ENCODE assay signal across 8 cellular contexts in genomic region chr2:222304737-222305509, GRCh38. TPM values are rescaled to one million over a fixed set of nuclear protein-coding genes. Genes with fewer than 3 reads are reported as not detected.
A peak's percentile ranks its signal among the peaks of the same experiment; 100 is the strongest.
DNase-seq lines count a peak whose midpoint lies in the region; ATAC-seq and TF ChIP-seq lines count a peak whose summit lies in the region.

No MANE protein-coding gene starts in this region.

- DNase-seq in A673 (ENCODE audit: low spot score) (peak; percentile 69), memory B cell (ENCODE audit: low spot score in 2 of 2) (no peak), NCI-H345 treated with DMSO at 0.1 percent for 48 hours (lab: John Stamatoyannopoulos, UW; ENCODE audit: unreplicated experiment) (no peak), HPDE6-E6E7 (ENCODE audit: extremely low spot score) (no peak)
- no peak for DNase-seq in activated naive CD8-positive, alpha-beta T cell treated with anti-CD3 and anti-CD28 coated beads for 36 hours

- ATAC-seq in GM21717 (IDR thresholded peaks at IDR 0.05; ENCODE audit: unreplicated experiment) (peak; percentile 35), memory B cell (ENCODE audit: low read depth) (peak; percentile 44), HG02981 (IDR thresholded peaks at IDR 0.05; ENCODE audit: unreplicated experiment) (no peak), GM21526 (IDR thresholded peaks at IDR 0.05; ENCODE audit: low FRiP score, unreplicated experiment) (no peak)

- H3K27ac ChIP-seq in A673 (ENCODE audit: low read depth, low read length, poor library complexity, severe bottlenecking): peak overlapping the region; percentile 57

- no TSS peak for BruUV-seq in A673 (replicated peaks; lab: Mats Ljungman, UMichigan)

- H3K4me3 ChIP-seq in A673 (ENCODE audit: low read depth, low read length, poor library complexity, severe bottlenecking): peak overlapping the region; percentile 41

- POLR2A ChIA-PET in A673 (lab: Charles Lee; ENCODE audit: low non-redundant PET): no interaction called here

- peaks cover 100% of the 10 kb centered on the region for H3K27me3 Mint-ChIP-seq in activated naive CD8-positive, alpha-beta T cell treated with anti-CD3 and anti-CD28 coated beads for 36 hours
- peaks cover 44% of the 10 kb centered on the region for H3K27me3 Mint-ChIP-seq in memory B cell

- H3K4me1 ChIP-seq in A673 (ENCODE audit: insufficient read depth, low read length, poor library complexity, severe bottlenecking): peaks cover 32% of the 10 kb centered on the region

- no peaks in the 10 kb centered on the region for H3K9me3 ChIP-seq in A673 (ENCODE audit: low read depth, low read length, poor library complexity, severe bottlenecking)

- H3K4me1 Mint-ChIP-seq in activated naive CD8-positive, alpha-beta T cell treated with anti-CD3 and anti-CD28 coated beads for 36 hours: peaks cover 23% of the 10 kb centered on the region
- peaks cover 24% of the 10 kb centered on the region for H3K4me1 Mint-ChIP-seq in memory B cell

- peaks cover 9% of the 10 kb centered on the region for H3K36me3 Mint-ChIP-seq in activated naive CD8-positive, alpha-beta T cell treated with anti-CD3 and anti-CD28 coated beads for 36 hours
- peaks cover 5% of the 10 kb centered on the region for H3K36me3 Mint-ChIP-seq in memory B cell

- H3K36me3 ChIP-seq in A673 (ENCODE audit: insufficient read depth, low read length, poor library complexity, severe bottlenecking): no peaks in the 10 kb centered on the region

- CTCF ChIA-PET in A673 (lab: Charles Lee): no interaction called here

- no peak overlapping the region for H3K27ac Mint-ChIP-seq in activated naive CD8-positive, alpha-beta T cell treated with anti-CD3 and anti-CD28 coated beads for 36 hours
- H3K27ac Mint-ChIP-seq in memory B cell: peak overlapping the region; percentile 13

- peak overlapping the region; percentile 72 for H3K4me3 Mint-ChIP-seq in activated naive CD8-positive, alpha-beta T cell treated with anti-CD3 and anti-CD28 coated beads for 36 hours
- peak overlapping the region; percentile 83 for H3K4me3 Mint-ChIP-seq in memory B cell

- no peaks in the 10 kb centered on the region for H3K27me3 ChIP-seq in A673 (replicated peaks; ENCODE audit: insufficient read depth, low read depth, low read length, poor library complexity)

- peaks cover 12% of the 10 kb centered on the region for H3K9me3 Mint-ChIP-seq in activated naive CD8-positive, alpha-beta T cell treated with anti-CD3 and anti-CD28 coated beads for 36 hours
- H3K9me3 Mint-ChIP-seq in memory B cell: peaks cover 6% of the 10 kb centered on the region

- intact Hi-C loops in A673 (cut with micrococcal nuclease; ENCODE audit: unreplicated experiment): loop anchor here (5.0 kb wide), 1 partner anchor 183 kb away; no protein-coding TSS in a partner anchor

- no peak for TF ChIP-seq CTCF in A673 (conservative IDR thresholded peaks at IDR 0.05; ENCODE audit: low read depth, low read length)

RNA-seq across cellular contexts. Expression of gene PAX3, which starts 6.1 kb away (rescaled TPM):
- total RNA-seq in A673 (2021): 39.3 and 47.2 TPM in 2 replicates
- total RNA-seq in activated naive CD8-positive, alpha-beta T cell treated with anti-CD3 and anti-CD28 coated beads for 36 hours: not detected

Comparison
In these comparisons a context has a peak if more than half of its experiments do, and no peak if none do; other contexts are left out.
1. ATAC-seq: peak in GM21717 (single experiment) and memory B cell (single experiment); none in HG02981 (single experiment) and GM21526 (single experiment).
2. RNA of gene PAX3, which starts 6.1 kb away (total RNA-seq): 39.3 to 47.2 TPM in A673; not detected in activated naive CD8-positive, alpha-beta T cell treated with anti-CD3 and anti-CD28 coated beads for 36 hours; every median in the first group is over 10 times any median in the second.